ENCODE assay signal across 10 cellular contexts in genomic region chr1:193070395-193070753, GRCh38. TPM values are rescaled to one million over a fixed set of nuclear protein-coding genes. Genes with fewer than 3 reads are reported as not detected.
DNase-seq lines count a peak whose midpoint lies in the region; ATAC-seq and TF ChIP-seq lines count a peak whose summit lies in the region.
"Had no signal": no experiment of that assay in that cellular context is flagged by ENCODE, and none has a peak within 500 bp of the region (broad histone marks: within the 10 kb centered on the region; RNA-seq: fewer than 3 reads in every experiment).

No MANE protein-coding gene starts in this region.

- no peaks in the 10 kb centered on the region for H3K9me3 Mint-ChIP-seq in HFFc6
- no peaks in the 10 kb centered on the region for H3K9me3 Mint-ChIP-seq in memory B cell

- TF ChIP-seq EP300 in sigmoid colon (IDR thresholded peaks at IDR 0.05): no peak

- H3K27me3 Mint-ChIP-seq in HFFc6 (ENCODE audit: insufficient read depth): no peaks in the 10 kb centered on the region
- H3K27me3 Mint-ChIP-seq in memory B cell: no peaks in the 10 kb centered on the region

- TF ChIP-seq CTCF in HFFc6 (IDR thresholded peaks at IDR 0.05) (0 out of 2 replicates have a peak, but pooled peaks have one; percentile 22), OCI-LY3 (IDR thresholded peaks at IDR 0.05; ENCODE audit: low read depth, low read length) (peak; percentile 1; the same call in 1 of the 2 replicates), sigmoid colon (IDR thresholded peaks at IDR 0.05) (no peak)

- peaks cover 61% of the 10 kb centered on the region for H3K79me2 ChIP-seq in OCI-LY3 (ENCODE audit: low read length)

- H3K27ac ChIP-seq in OCI-LY3 (ENCODE audit: low read length) (peak overlapping the region; percentile 69), sigmoid colon (no peak overlapping the region)

- H3K36me3 Mint-ChIP-seq in HFFc6 (ENCODE audit: low read depth) (peaks cover 14% of the 10 kb centered on the region), memory B cell (peaks cover 1% of the 10 kb centered on the region)

- 72 to 87% methylated on average over 2 of the region's 2 CpGs for WGBS in sigmoid colon, 2 donors

- ATAC-seq in GM18909 (IDR thresholded peaks at IDR 0.05; ENCODE audit: poor library complexity, unreplicated experiment) (peak; percentile 52), memory B cell (ENCODE audit: low read depth) (peak; percentile 57)

- H3K9me3 ChIP-seq in OCI-LY3 (ENCODE audit: insufficient read depth, low read length) (no peaks in the 10 kb centered on the region), sigmoid colon (no peaks in the 10 kb centered on the region)
- H3K9me3 ChIP-seq: thoracic aorta had no signal

- H3K9ac ChIP-seq in OCI-LY3 (ENCODE audit: low read length): peak overlapping the region; percentile 46

- H3K4me2 ChIP-seq in OCI-LY3 (ENCODE audit: low read length): peak overlapping the region; percentile 82

- H3K4me1 ChIP-seq in OCI-LY3 (ENCODE audit: low read length) (peaks cover 44% of the 10 kb centered on the region), sigmoid colon (peaks cover 0 to 22% (median 6%) of the 10 kb centered on the region in 4 donors)

- peaks cover 5% of the 10 kb centered on the region; the same call in 1 of the 2 replicates for H3K4me1 Mint-ChIP-seq in HFFc6 (ENCODE audit: low read depth)
- peaks cover 32% of the 10 kb centered on the region for H3K4me1 Mint-ChIP-seq in memory B cell

- H4K20me1 ChIP-seq in OCI-LY3 (ENCODE audit: insufficient read depth, low read length): peaks cover 3% of the 10 kb centered on the region; the same call in 1 of the 2 replicates

- DNase-seq in HFFc6 (no peak), memory B cell (ENCODE audit: low spot score in 2 of 2) (no peak), HT-29 (ENCODE audit: low spot score) (no peak), sigmoid colon (no peak)
- no peak for DNase-seq in activated effector memory CD4-positive, alpha-beta T cell treated with anti-CD3 and anti-CD28 coated beads, Interleukin-2, amount 50 U/mL, for 16 hours
- DNase-seq: activated CD4-positive, CD25-positive, alpha-beta regulatory T cell; NCI-H748 treated with DMSO at 0.1 percent for 48 hours had no signal

- TF ChIP-seq POLR2A in sigmoid colon (IDR thresholded peaks at IDR 0.05): no peak

- peak overlapping the region; percentile 54 for H3K4me3 ChIP-seq in OCI-LY3 (ENCODE audit: low read length)
- H3K4me3 ChIP-seq in sigmoid colon: no peak overlapping the region
- H3K4me3 ChIP-seq: thoracic aorta had no signal

- H2AFZ ChIP-seq in OCI-LY3 (ENCODE audit: low read depth, low read length): 0 out of 2 replicates have a peak overlapping the region, but pooled peaks have one; percentile 39

- intact Hi-C loops in sigmoid colon (cut with DNase I): no loop called here

- no peaks in the 10 kb centered on the region for H3K27me3 ChIP-seq in OCI-LY3 (ENCODE audit: low read depth, low read length)
- H3K27me3 ChIP-seq in sigmoid colon: no peaks in the 10 kb centered on the region

- H3K27ac Mint-ChIP-seq in HFFc6 (no peak overlapping the region), memory B cell (peak overlapping the region; percentile 19)

- H3K4me3 Mint-ChIP-seq in HFFc6 (no peak overlapping the region), memory B cell (no peak overlapping the region)

- H3K36me3 ChIP-seq in OCI-LY3 (replicated peaks; ENCODE audit: low read depth, low read length): peaks cover 14% of the 10 kb centered on the region
- peaks cover 0 to 11% (median 0%) of the 10 kb centered on the region in 4 donors for H3K36me3 ChIP-seq in sigmoid colon

RNA-seq across cellular contexts. Expression of gene RO60, which starts 11.0 kb away (rescaled TPM):
- 10 to 100 TPM; 59.7 to 79.0 (median 61.8) TPM for total RNA-seq in HFFc6 (2021; fragmentation: NEBNext Ultra II Directional; extraction: Animal tissue kit (Norgen Biotek cat#: 25700))
- 46.4 and 62.5 TPM in 2 replicates for total RNA-seq in HT-29 (2014; rRNA removed; shearing (Covaris generic))
- 100 to 1,000 TPM in 3 of 4 donors, 10 to 100 TPM in 1; 94.6 to 128 (median 111) TPM for total RNA-seq in sigmoid colon
- 10 to 100 TPM in 2 of 3 donors, 1 to 10 TPM in 1; 8.7 to 12.6 (median 11.6) TPM for polyA plus RNA-seq in sigmoid colon

RNA-seq across cellular contexts. Expression of gene UCHL5, which starts 11.2 kb away (rescaled TPM):
- 10 to 100 TPM; 24.1 to 34.1 (median 29.4) TPM for total RNA-seq in HFFc6 (2021; fragmentation: NEBNext Ultra II Directional; extraction: Animal tissue kit (Norgen Biotek cat#: 25700))
- 23.5 and 23.6 TPM in 2 replicates for total RNA-seq in HT-29 (2014; rRNA removed; shearing (Covaris generic))
- total RNA-seq in sigmoid colon: 10 to 100 TPM; 24.6 to 47.6 (median 36.8) TPM
- 10 to 100 TPM; 19.9 to 22.2 (median 21.0) TPM for polyA plus RNA-seq in sigmoid colon

RNA-seq across cellular contexts. Expression of gene GLRX2, which starts 34.8 kb away (rescaled TPM):
- 10 to 100 TPM; 32.8 to 39.1 (median 34.7) TPM for total RNA-seq in HFFc6 (2021; fragmentation: NEBNext Ultra II Directional; extraction: Animal tissue kit (Norgen Biotek cat#: 25700))
- total RNA-seq in HT-29 (2014; rRNA removed; shearing (Covaris generic)): 9.2 and 16.6 TPM in 2 replicates
- total RNA-seq in sigmoid colon: 1 to 10 TPM; 4.2 to 9.2 (median 7.1) TPM
- polyA plus RNA-seq in sigmoid colon: 10 to 100 TPM; 13.8 to 23.4 (median 17.6) TPM

RNA-seq across cellular contexts. Expression of gene CDC73, which starts 51.5 kb away (rescaled TPM):
- 10 to 100 TPM; 62.8 to 71.6 (median 65.2) TPM for total RNA-seq in HFFc6 (2021; fragmentation: NEBNext Ultra II Directional; extraction: Animal tissue kit (Norgen Biotek cat#: 25700))
- total RNA-seq in HT-29 (2014; rRNA removed; shearing (Covaris generic)): 9.7 TPM in 2 replicates
- total RNA-seq in sigmoid colon: 10 to 100 TPM; 45.7 to 72.4 (median 52.2) TPM
- polyA plus RNA-seq in sigmoid colon: 10 to 100 TPM; 13.2 to 17.8 (median 14.8) TPM

Comparison
In these comparisons a context has a peak if more than half of its experiments do, and no peak if none do; other contexts are left out.
1. CTCF ChIP-seq: peak in HFFc6 (single experiment) and OCI-LY3 (single experiment); none in sigmoid colon (0 of 4).